8 cellular contexts compared by ENCODE assay signal in the genomic region with DNA sequence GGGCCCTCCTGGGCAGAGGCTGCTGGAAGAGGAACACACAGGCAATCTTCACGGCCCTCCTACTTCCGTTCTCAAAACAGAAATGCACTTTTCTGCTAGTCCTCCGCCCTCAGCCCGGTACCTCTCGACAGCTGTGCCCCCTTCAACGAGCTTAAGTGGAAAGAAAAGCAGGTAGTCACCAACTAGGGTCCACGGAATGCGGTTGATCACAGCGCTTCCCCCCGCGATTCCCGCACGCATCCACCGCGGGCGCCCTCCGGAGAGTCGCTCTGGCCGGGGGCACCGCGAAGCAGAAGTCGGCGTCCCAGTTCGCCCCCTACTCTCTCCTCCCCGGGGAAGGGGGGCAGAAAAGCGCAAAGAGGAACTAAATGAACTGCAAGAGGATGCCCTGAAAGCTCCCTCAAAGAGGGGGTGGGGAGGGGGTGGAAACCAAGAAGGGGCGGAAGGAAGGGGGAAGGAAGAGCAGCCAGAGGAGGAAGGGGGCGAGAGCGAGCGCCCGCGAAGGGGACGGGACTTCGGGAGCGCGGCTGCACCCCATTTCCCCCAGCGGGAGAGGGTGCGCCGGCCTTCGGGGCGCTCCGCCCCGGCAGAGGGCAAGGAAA. TPM values are rescaled to one million over a fixed set of nuclear protein-coding genes. Genes with fewer than 3 reads are reported as not detected.
DNase-seq lines count a peak whose midpoint lies in the region; ATAC-seq, FAIRE-seq and TF ChIP-seq lines count a peak whose summit lies in the region.

No MANE protein-coding gene starts in this region.

- TF ChIP-seq CTCF in A549 (IDR thresholded peaks at IDR 0.05) (no peak), foreskin fibroblast (IDR thresholded peaks at IDR 0.05; ENCODE audit: low read depth, low read length) (no peak)

- H3K27me3 ChIP-seq in neuronal stem cell (ENCODE audit: control insufficient read depth in 3 of 3, insufficient read depth in 3 of 3, low read depth in 1 of 3, low read length in 3 of 3): no peaks in the 10 kb centered on the region

- peak overlapping the region; percentile 66 for H3K4ac ChIP-seq in neuronal stem cell (ENCODE audit: low read length)

- H2AK5ac ChIP-seq in neuronal stem cell (ENCODE audit: low read depth, low read length): peak overlapping the region; percentile 92

- H3K4me1 ChIP-seq in A549 (peaks cover 22% of the 10 kb centered on the region), neuronal stem cell (ENCODE audit: control insufficient read depth in 2 of 2, insufficient read depth in 1 of 2, low read depth in 1 of 2, low read length in 2 of 2) (peaks cover 5 to 13% of the 10 kb centered on the region in 2 donors)

- no peaks in the 10 kb centered on the region for H3K36me3 ChIP-seq in neuronal stem cell (replicated peaks in 1 of 2; ENCODE audit: control insufficient read depth in 2 of 2, insufficient read depth in 2 of 2, low read length in 2 of 2)

- H3K4me3 ChIP-seq in A549: peak overlapping the region; percentile 99
- H3K4me3 ChIP-seq in foreskin fibroblast (ENCODE audit: low read depth in 1 of 2, low read length in 2 of 2): peak overlapping the region; percentile 84 to 93
- peak overlapping the region; percentile 80 to 88 for H3K4me3 ChIP-seq in neuronal stem cell (ENCODE audit: low read length in 2 of 2)

- ATAC-seq in A549 (peak; percentile 56 to 58), HG03196 (IDR thresholded peaks at IDR 0.05; ENCODE audit: unreplicated experiment) (peak; percentile 8)

- DNase-seq in A549 (ENCODE audit: low read depth in 1 of 2, low spot score in 1 of 2): peak; percentile 14 to 45
- DNase-seq in GM18507 (ENCODE audit: extremely low spot score, insufficient read length, low read depth): no peak
- peak; percentile 71 for DNase-seq in RKO (ENCODE audit: low spot score)
- DNase-seq in activated gamma-delta T cell (lab: John Stamatoyannopoulos, UW): peak; percentile 15
- peak; percentile 42 to 69 for DNase-seq in foreskin fibroblast
- no peak for DNase-seq in neuronal stem cell (ENCODE audit: low spot score)
- peak in 43 of 49 donors; percentile 6 to 71 (median 42) for DNase-seq in substantia nigra (lab: John Stamatoyannopoulos, UW)

- CTCF ChIA-PET in A549 (lab: Yijun Ruan, JAX): interaction anchor here (1.2 to 3.1 kb wide), 2 partner anchors 171 to 172 kb away, joined by 4 to 15 read pairs; a partner anchor contains a TSS

- peak overlapping the region; percentile 98 for H2AFZ ChIP-seq in neuronal stem cell (ENCODE audit: low read length)

- H3K9ac ChIP-seq in neuronal stem cell (ENCODE audit: low read depth, low read length, poor library complexity): peak overlapping the region; percentile 81

- H3K27ac ChIP-seq in A549 (peak overlapping the region; percentile 91 to 95), neuronal stem cell (replicated peaks; ENCODE audit: low read length) (peak overlapping the region; percentile 91), substantia nigra (ENCODE audit: low read depth, low read length, poor library complexity, severe bottlenecking) (peak overlapping the region; percentile 86)

- POLR2A ChIA-PET in A549 (lab: Yijun Ruan, JAX): interaction anchor here (0.6 to 2.2 kb wide), 5 partner anchors 29 to 759 kb away, joined by 3 to 13 read pairs (median 4); a partner anchor contains a TSS

- WGBS in A549 (ENCODE audit: missing lambda C conversion rate): 5% methylated on average over 16 of the region's 43 CpGs
- WGBS in neuronal stem cell (ENCODE audit: extremely low coverage in 2 of 2, insufficient read length in 2 of 2, insufficient replicate concordance in 1 of 2), 2 donors: no CpG with 5 or more reads among the region's 43 CpGs

- no peak for TF ChIP-seq RAD21 in A549 (conservative IDR thresholded peaks at IDR 0.05 in 1 of 2, IDR thresholded peaks at IDR 0.05 in 1 of 2)

- H3K79me1 ChIP-seq in neuronal stem cell (ENCODE audit: low read depth, low read length): peaks cover 5% of the 10 kb centered on the region

- H3K14ac ChIP-seq in neuronal stem cell (ENCODE audit: low read length): peak overlapping the region; percentile 71

- H3K4me2 ChIP-seq in A549 (peak overlapping the region; percentile 93), neuronal stem cell (ENCODE audit: insufficient read depth, low read length, poor library complexity, severe bottlenecking) (peak overlapping the region; percentile 85)

- TF ChIP-seq EP300 in A549 (IDR thresholded peaks at IDR 0.05): no peak

- H3K23ac ChIP-seq in neuronal stem cell (ENCODE audit: low read depth, low read length, poor library complexity): peak overlapping the region; percentile 99

- FAIRE-seq in A549 (lab: Jason Lieb, UNC) (no peak), GM18507 (lab: Jason Lieb, UNC) (peak; percentile 70)

- H2BK5ac ChIP-seq in neuronal stem cell (ENCODE audit: low read length): peak overlapping the region; percentile 96

- H3K18ac ChIP-seq in neuronal stem cell (ENCODE audit: low read length): peak overlapping the region; percentile 94

- no peak for TF ChIP-seq POLR2A in A549 (IDR thresholded peaks at IDR 0.05; ENCODE audit: low read length)

- H2BK12ac ChIP-seq in neuronal stem cell (ENCODE audit: low read length): no peak overlapping the region

- no peaks in the 10 kb centered on the region for H3K9me3 ChIP-seq in A549
- H3K9me3 ChIP-seq in neuronal stem cell (replicated peaks in 1 of 2; ENCODE audit: control insufficient read depth in 2 of 2, insufficient read depth in 1 of 2, low read depth in 1 of 2, low read length in 2 of 2): no peaks in the 10 kb centered on the region

- no peak overlapping the region for H2BK15ac ChIP-seq in neuronal stem cell (ENCODE audit: low read length)

- H2BK120ac ChIP-seq in neuronal stem cell (ENCODE audit: low read depth, low read length): peak overlapping the region; percentile 31

- H4K8ac ChIP-seq in neuronal stem cell (ENCODE audit: low read depth, low read length): no peak overlapping the region

- H4K91ac ChIP-seq in neuronal stem cell (ENCODE audit: low read depth, low read length, poor library complexity): no peak overlapping the region

TF ChIP-seq in A549, 52 proteins besides CTCF, POLR2A, EP300 and RAD21:
- no peak for TF ChIP-seq CBX8 (IDR thresholded peaks at IDR 0.05)
- TF ChIP-seq PHF8 (IDR thresholded peaks at IDR 0.05; ENCODE audit: borderline replicate concordance, low read depth): no peak
- no peak for TF ChIP-seq JUN (IDR thresholded peaks at IDR 0.05)
- TF ChIP-seq, protein P1, sequence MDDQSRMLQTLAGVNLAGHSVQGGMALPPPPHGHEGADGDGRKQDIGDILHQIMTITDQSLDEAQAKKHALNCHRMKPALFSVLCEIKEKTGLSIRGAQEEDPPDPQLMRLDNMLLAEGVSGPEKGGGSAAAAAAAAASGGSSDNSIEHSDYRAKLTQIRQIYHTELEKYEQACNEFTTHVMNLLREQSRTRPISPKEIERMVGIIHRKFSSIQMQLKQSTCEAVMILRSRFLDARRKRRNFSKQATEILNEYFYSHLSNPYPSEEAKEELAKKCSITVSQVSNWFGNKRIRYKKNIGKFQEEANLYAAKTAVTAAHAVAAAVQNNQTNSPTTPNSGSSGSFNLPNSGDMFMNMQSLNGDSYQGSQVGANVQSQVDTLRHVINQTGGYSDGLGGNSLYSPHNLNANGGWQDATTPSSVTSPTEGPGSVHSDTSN (IDR thresholded peaks at IDR 0.05): no peak
- TF ChIP-seq FOSB (CRISPR knock-in tag; IDR thresholded peaks at IDR 0.05): no peak
- no peak for TF ChIP-seq EHF (CRISPR knock-in tag; IDR thresholded peaks at IDR 0.05)

RNA-seq across cellular contexts. Expression of a gene that starts 0.7 kb away (rescaled TPM):
- 18.7 and 26.0 TPM in 2 replicates for polyA plus RNA-seq in A549 (2011; rRNA removed)
- 3.0 and 3.1 TPM in 2 replicates for polyA plus RNA-seq in A549 (2012; cell fraction: cytosol; rRNA removed)
- polyA plus RNA-seq in A549 (2012; cell fraction: nucleus; rRNA removed): 2.6 and 3.3 TPM in 2 replicates
- 7.8 to 7.9 TPM (median 7.9 TPM) in 3 replicates for polyA plus RNA-seq in A549 (2017; fragmentation: RNase III; extraction: RNeasy Plus Mini Kit Qiagen cat#74134 plus additional on column Dnase treatment)
- 23.2 and 23.4 TPM in 2 replicates for polyA minus RNA-seq in A549 (2011; rRNA and poly(A)+ RNA removed)
- 20.2 TPM for polyA plus RNA-seq in neuronal stem cell (2013, experiment 1 of 2)
- 21.8 TPM for polyA plus RNA-seq in neuronal stem cell (2013, experiment 2 of 2)

Comparison
In these comparisons a context has a peak if more than half of its experiments do, and no peak if none do; other contexts are left out.
1. DNase-seq: peak in A549 (2 of 2), RKO (single experiment), activated gamma-delta T cell (single experiment), foreskin fibroblast (2 of 2) and substantia nigra (43 of 49); none in GM18507 (single experiment) and neuronal stem cell (single experiment).
2. Peak in every context shown above with its lines, with median percentiles within 50 percentile points of each other: H3K27ac ChIP-seq and H3K4me3 ChIP-seq.